Comparison of ENCODE assay signal across 9 cellular contexts in the genomic region with DNA sequence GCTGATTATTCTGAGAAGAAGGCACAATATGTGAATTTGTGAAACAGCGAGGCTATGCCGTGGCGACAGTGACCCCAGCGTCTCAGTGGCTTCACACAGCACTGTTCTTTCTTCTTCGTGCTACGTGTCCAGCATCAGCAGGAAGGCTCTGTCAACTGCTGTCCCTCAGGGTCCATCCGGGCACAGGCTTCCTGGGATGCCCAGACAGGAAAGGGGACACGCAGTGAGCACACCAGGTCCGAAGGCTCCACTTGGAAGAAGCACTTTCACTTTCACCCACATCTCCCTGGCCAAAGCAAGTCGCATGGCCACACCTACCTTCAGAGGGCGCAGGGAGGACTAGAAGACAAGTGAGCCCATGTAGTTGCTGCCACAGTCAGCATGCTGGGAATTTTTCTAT. TPM values are rescaled to one million over a fixed set of nuclear protein-coding genes. Genes with fewer than 3 reads are reported as not detected.
DNase-seq lines count a peak whose midpoint lies in the region; ATAC-seq and TF ChIP-seq lines count a peak whose summit lies in the region.
"Had no signal": no experiment of that assay in that cellular context is flagged by ENCODE, and none has a peak within 500 bp of the region (broad histone marks: within the 10 kb centered on the region; RNA-seq: fewer than 3 reads in every experiment).

No MANE protein-coding gene starts in this region.

- TF ChIP-seq CTCF in AG09319 (IDR thresholded peaks at IDR 0.05; ENCODE audit: low read depth, low read length) (no peak; the same call in 1 of the 2 replicates), activated B cell treated with CpG ODN at 0.5 μM for 24 hours (IDR thresholded peaks at IDR 0.05) (no peak), fibroblast of villous mesenchyme (IDR thresholded peaks at IDR 0.05; ENCODE audit: insufficient read depth, low read depth, low read length) (no peak)

- H3K4me1 Mint-ChIP-seq in activated B cell treated with CpG ODN at 0.5 μM for 24 hours = peaks cover 8% of the 10 kb centered on the region
- H3K4me1 Mint-ChIP-seq in stimulated activated memory B cell treated with anti-CD40 and anti-IgM and Interleukin-4, amounts not matched to agents 10 μg/mL and 1 μg/mL and 100 μg/mL, for 72 hours = peaks cover 11% of the 10 kb centered on the region

- ATAC-seq in GM18498 (IDR thresholded peaks at IDR 0.05; ENCODE audit: unreplicated experiment) (peak; percentile 69), activated B cell treated with CpG ODN at 0.5 μM for 24 hours (ENCODE audit: low read depth) (peak; percentile 49), GM19351 (IDR thresholded peaks at IDR 0.05; ENCODE audit: unreplicated experiment) (no peak)
- no peak for ATAC-seq in stimulated activated memory B cell treated with anti-CD40 and anti-IgM and Interleukin-4, amounts not matched to agents 10 μg/mL and 1 μg/mL and 100 μg/mL, for 72 hours

- intact Hi-C loops in activated B cell treated with CpG ODN at 0.5 μM for 24 hours (cut with micrococcal nuclease) = no loop called here

- CTCF ChIA-PET in activated B cell treated with CpG ODN at 0.5 μM for 24 hours (lab: Charles Lee) = no interaction called here

- POLR2A ChIA-PET in activated B cell treated with CpG ODN at 0.5 μM for 24 hours (lab: Charles Lee) = no interaction called here

- H3K4me3 ChIP-seq in fibroblast of villous mesenchyme (ENCODE audit: low read depth, low read length) = peak overlapping the region; percentile 60
- H3K4me3 ChIP-seq: cardiac muscle cell had no signal

- no peaks in the 10 kb centered on the region for H3K36me3 Mint-ChIP-seq in activated B cell treated with CpG ODN at 0.5 μM for 24 hours (ENCODE audit: low read depth)
- no peaks in the 10 kb centered on the region for H3K36me3 Mint-ChIP-seq in stimulated activated memory B cell treated with anti-CD40 and anti-IgM and Interleukin-4, amounts not matched to agents 10 μg/mL and 1 μg/mL and 100 μg/mL, for 72 hours

- H3K4me3 Mint-ChIP-seq in activated B cell treated with CpG ODN at 0.5 μM for 24 hours = peak overlapping the region; percentile 91
- H3K4me3 Mint-ChIP-seq in stimulated activated memory B cell treated with anti-CD40 and anti-IgM and Interleukin-4, amounts not matched to agents 10 μg/mL and 1 μg/mL and 100 μg/mL, for 72 hours = peak overlapping the region; percentile 81

- no peaks in the 10 kb centered on the region for H3K9me3 Mint-ChIP-seq in activated B cell treated with CpG ODN at 0.5 μM for 24 hours
- H3K9me3 Mint-ChIP-seq in stimulated activated memory B cell treated with anti-CD40 and anti-IgM and Interleukin-4, amounts not matched to agents 10 μg/mL and 1 μg/mL and 100 μg/mL, for 72 hours = no peaks in the 10 kb centered on the region

- H3K27me3 Mint-ChIP-seq in activated B cell treated with CpG ODN at 0.5 μM for 24 hours = no peaks in the 10 kb centered on the region
- H3K27me3 Mint-ChIP-seq in stimulated activated memory B cell treated with anti-CD40 and anti-IgM and Interleukin-4, amounts not matched to agents 10 μg/mL and 1 μg/mL and 100 μg/mL, for 72 hours = peaks cover 18% of the 10 kb centered on the region

- H3K27ac Mint-ChIP-seq in activated B cell treated with CpG ODN at 0.5 μM for 24 hours = no peak overlapping the region
- H3K27ac Mint-ChIP-seq in stimulated activated memory B cell treated with anti-CD40 and anti-IgM and Interleukin-4, amounts not matched to agents 10 μg/mL and 1 μg/mL and 100 μg/mL, for 72 hours = peak overlapping the region; percentile 60

- DNase-seq in AG09319 (ENCODE audit: extremely low read depth, low read depth) (peak; percentile 10), NAMALWA (ENCODE audit: low spot score) (peak; percentile 15), activated B cell treated with CpG ODN at 0.5 μM for 24 hours (no peak), fibroblast of villous mesenchyme (ENCODE audit: low read depth) (peak; percentile 57), cerebellum (ENCODE audit: low spot score) (no peak)

RNA-seq across cellular contexts. Expression of gene PTGR3, which starts 47.3 kb away (rescaled TPM):
- total RNA-seq in activated B cell treated with CpG ODN at 0.5 μM for 24 hours = 19.0 and 19.3 TPM in 2 replicates
- 11.6 and 12.1 TPM in 2 replicates for total RNA-seq in fibroblast of villous mesenchyme
- total RNA-seq in cerebellum = 26.1 TPM

RNA-seq across cellular contexts. Expression of gene TSHZ1, which starts 49.0 kb away (rescaled TPM):
- 7.9 and 8.6 TPM in 2 replicates for total RNA-seq in activated B cell treated with CpG ODN at 0.5 μM for 24 hours
- total RNA-seq in fibroblast of villous mesenchyme = 11.9 and 13.4 TPM in 2 replicates
- 14.4 TPM for total RNA-seq in cerebellum

Comparison
In these comparisons a context has a peak if more than half of its experiments do, and no peak if none do; other contexts are left out.
1. DNase-seq: peak in AG09319 (single experiment), NAMALWA (single experiment) and fibroblast of villous mesenchyme (single experiment); none in activated B cell treated with CpG ODN at 0.5 μM for 24 hours (single experiment) and cerebellum (single experiment).
2. ATAC-seq: peak in GM18498 (single experiment) and activated B cell treated with CpG ODN at 0.5 μM for 24 hours (single experiment); none in stimulated activated memory B cell treated with anti-CD40 and anti-IgM and Interleukin-4, amounts not matched to agents 10 μg/mL and 1 μg/mL and 100 μg/mL, for 72 hours (single experiment) and GM19351 (single experiment).